In genomic region chr5:157750320-157750719, GRCh38 we compare ENCODE assay signal across 1 cellular context.
A peak's percentile ranks its signal among the peaks of the same experiment; 100 is the strongest.
TF ChIP-seq lines count a peak whose summit lies in the region.

No MANE protein-coding gene starts in this region.

TF ChIP-seq in liver, 16 proteins besides CTCF, POLR2A, EP300 and RAD21 (continued from another document):
- TF ChIP-seq GABPA (IDR thresholded peaks at IDR 0.05 in 1 of 2, conservative IDR thresholded peaks at IDR 0.05 in 1 of 2), result no peak
- peak; percentile 62 to 77 for TF ChIP-seq RXRA (IDR thresholded peaks at IDR 0.05)
- no peak for TF ChIP-seq MAX (IDR thresholded peaks at IDR 0.05)
- peak; percentile 72 for TF ChIP-seq HNF4G (IDR thresholded peaks at IDR 0.05)
- TF ChIP-seq HNF4A (conservative IDR thresholded peaks at IDR 0.05), result peak; percentile 87
- peak; percentile 49 for TF ChIP-seq FOXA2 (IDR thresholded peaks at IDR 0.05)
- TF ChIP-seq SP1 (IDR thresholded peaks at IDR 0.05), result peak; percentile 81
- TF ChIP-seq REST (IDR thresholded peaks at IDR 0.05), result no peak
TF ChIP-seq in liver: peak in this region for 6.
